Comparison of ENCODE assay signal across 8 cellular contexts in genomic region chr7:136513744-136514143, GRCh38.
"Had no signal": no experiment of that assay in that cellular context is flagged by ENCODE, and none has a peak within 500 bp of the region (broad histone marks: within the 10 kb centered on the region; RNA-seq: fewer than 3 reads in every experiment).

No MANE protein-coding gene starts in this region.

- DNase-seq: GM23248, GOT3, H7, IMR-90 had no signal

- H3K9ac ChIP-seq: GM23248 had no signal

- ATAC-seq: HCT116, K562 had no signal

- FAIRE-seq: HTR-8/SVneo, K562 had no signal

- H3K36me3 ChIP-seq: HAP-1 had no signal

- H3K4me1 ChIP-seq: HAP-1 had no signal

- H2AFZ ChIP-seq: GM23248 had no signal

- H3K27ac ChIP-seq: GM23248 had no signal

- H3K9me3 ChIP-seq: HAP-1 had no signal

- H3K4me3 ChIP-seq: GM23248, HAP-1, K562 had no signal
